ENCODE assay signal across 7 cellular contexts in genomic region chr5:103582364-103582763, GRCh38. TPM values are rescaled to one million over a fixed set of nuclear protein-coding genes. Genes with fewer than 3 reads are reported as not detected.
DNase-seq lines count a peak whose midpoint lies in the region; ATAC-seq and TF ChIP-seq lines count a peak whose summit lies in the region.

No MANE protein-coding gene starts in this region.

- 25 to 45% (median 29%) methylated on average over 2 of the region's 2 CpGs for WGBS in spleen, 5 donors

- no peak overlapping the region for H3K27ac ChIP-seq in spleen

- no peak overlapping the region for H3K4me3 ChIP-seq in GM06990 (replicated peaks; ENCODE audit: low read depth, low read length)
- H3K4me3 ChIP-seq in spleen = no peak overlapping the region

- peak; percentile 31 for TF ChIP-seq CTCF in GM06990 (IDR thresholded peaks at IDR 0.05; ENCODE audit: insufficient read depth, low read length, poor library complexity, severe bottlenecking)
- peak in 5 of 11 experiments; percentile 16 to 44 (median 34) for TF ChIP-seq CTCF in spleen (IDR thresholded peaks at IDR 0.05 in 8 of 11, conservative IDR thresholded peaks at IDR 0.05 in 3 of 11)

- DNase-seq in GM06990 (ENCODE audit: extremely low read depth, insufficient read length) = no peak
- DNase-seq in NCI-H524 treated with DMSO at 0.1 percent for 48 hours (lab: John Stamatoyannopoulos, UW) = peak; percentile 37
- DNase-seq in cerebellar cortex (ENCODE audit: low spot score) = peak; percentile 67
- peak; percentile 40 for DNase-seq in middle frontal gyrus (ENCODE audit: extremely low spot score, low spot score)
- DNase-seq in activated CD8-positive, alpha-beta memory T cell treated with anti-CD3 and anti-CD28 coated beads, Interleukin-2, amount 50 U/mL, for 4 hours = no peak
- no peak for DNase-seq in spleen

- H3K4me1 ChIP-seq in spleen = no peaks in the 10 kb centered on the region

- intact Hi-C loops in spleen (cut with DNase I; ENCODE audit: low total_unique reads) = no loop called here

- TF ChIP-seq POLR2A in spleen (IDR thresholded peaks at IDR 0.05) = no peak

- H3K36me3 ChIP-seq in GM06990 (ENCODE audit: control insufficient read depth, insufficient read depth, low read length) (no peaks in the 10 kb centered on the region), spleen (no peaks in the 10 kb centered on the region)

- H3K27me3 ChIP-seq in GM06990 (replicated peaks; ENCODE audit: control insufficient read depth, insufficient read depth, low read length) (no peaks in the 10 kb centered on the region), spleen (replicated peaks in 1 of 7) (no peaks in the 10 kb centered on the region)

- no peaks in the 10 kb centered on the region for H3K9me3 ChIP-seq in spleen

- peak; percentile 63 for ATAC-seq in HG02884 (IDR thresholded peaks at IDR 0.05; ENCODE audit: unreplicated experiment)

RNA-seq across cellular contexts. Expression of gene NUDT12, which starts 19.8 kb away (rescaled TPM):
- 10 to 100 TPM in 2 of 7 donors, 1 to 10 TPM in 5; 4.5 to 13.1 (median 6.7) TPM for total RNA-seq in spleen
- 1 to 10 TPM; 3.0 to 5.0 (median 3.1) TPM for polyA plus RNA-seq in spleen

Comparison
In these comparisons a context has a peak if more than half of its experiments do, and no peak if none do; other contexts are left out.
1. DNase-seq: peak in NCI-H524 treated with DMSO at 0.1 percent for 48 hours (single experiment), cerebellar cortex (single experiment) and middle frontal gyrus (single experiment); none in GM06990 (single experiment), activated CD8-positive, alpha-beta memory T cell treated with anti-CD3 and anti-CD28 coated beads, Interleukin-2, amount 50 U/mL, for 4 hours (single experiment) and spleen (single experiment).